ENCODE assay signal across 25 cellular contexts in the genomic region with DNA sequence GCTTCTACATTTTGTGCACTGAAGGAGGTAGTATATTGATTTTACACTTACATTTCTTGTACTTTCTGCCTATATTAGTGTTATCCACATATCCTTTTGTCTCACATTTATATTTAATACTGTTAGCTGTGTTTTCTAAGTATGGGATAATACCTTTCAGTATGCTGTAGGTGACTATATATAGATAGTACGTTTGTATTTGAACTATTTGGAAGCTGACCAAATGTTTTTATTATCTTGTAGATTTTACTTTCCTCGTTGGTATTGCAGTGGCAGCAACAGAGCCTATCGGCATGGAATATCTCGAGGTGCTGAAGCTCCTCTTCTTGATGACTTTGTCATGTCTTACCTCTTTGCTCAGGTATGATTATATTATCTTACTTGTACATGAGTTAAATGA. TPM values are rescaled to one million over a fixed set of nuclear protein-coding genes. Genes with fewer than 3 reads are reported as not detected.
DNase-seq lines count a peak whose midpoint lies in the region; ATAC-seq, FAIRE-seq and TF ChIP-seq lines count a peak whose summit lies in the region.
"Had no signal": no experiment of that assay in that cellular context is flagged by ENCODE, and none has a peak within 500 bp of the region (broad histone marks: within the 10 kb centered on the region; RNA-seq: fewer than 3 reads in every experiment).

No MANE protein-coding gene starts in this region.

- RAD21 ChIA-PET in GM12878 (lab: Charles Lee; ENCODE audit: unreplicated experiment), result no interaction called here

- no peak for TF ChIP-seq POLR2A in GM12878 (IDR thresholded peaks at IDR 0.05; ENCODE audit: low read depth, low read length)

- H3K27ac ChIP-seq in left ventricle myocardium inferior (replicated peaks) (peak overlapping the region; percentile 65), GM12878 (ENCODE audit: control insufficient read depth, insufficient read depth) (no peak overlapping the region), psoas muscle (peak overlapping the region; percentile 75)
- H3K27ac ChIP-seq: C4-2B, SJSA1 had no signal

- peak overlapping the region; percentile 60 for H3K4me3 ChIP-seq in left ventricle myocardium inferior
- H3K4me3 ChIP-seq in GM12878, result no peak overlapping the region
- H3K4me3 ChIP-seq in psoas muscle, result peak overlapping the region; percentile 50
- H3K4me3 ChIP-seq in MG63, result no peak overlapping the region
- H3K4me3 ChIP-seq: K562, SJSA1 had no signal

- H3K36me3 ChIP-seq in left ventricle myocardium inferior, result peaks cover 35% of the 10 kb centered on the region
- H3K36me3 ChIP-seq in GM12878 (ENCODE audit: control insufficient read depth in 2 of 2, insufficient read depth in 2 of 2, low read length in 1 of 2), result peaks cover 12 to 13% of the 10 kb centered on the region in 2 experiments
- peaks cover 5 to 46% of the 10 kb centered on the region in 2 donors for H3K36me3 ChIP-seq in psoas muscle (ENCODE audit: insufficient read depth in 1 of 2, low read depth in 1 of 2)
- no peaks in the 10 kb centered on the region for H3K36me3 ChIP-seq in MG63

- intact Hi-C loops in left ventricle myocardium inferior (cut with micrococcal nuclease), result no loop called here
- intact Hi-C loops in Right ventricle myocardium inferior (cut with DNase I), result no loop called here
- intact Hi-C loops in GM12878 (cut with micrococcal nuclease; ENCODE audit: unreplicated experiment), result no loop called here
- intact Hi-C loops in psoas muscle (cut with DNase I), result loop anchor here in 1 of 2 donors (10.0 kb wide), 1 partner anchor 289 kb away; no protein-coding TSS in a partner anchor

- CTCF ChIA-PET in GM12878 (lab: Yijun Ruan, JAX), result interaction anchor here (1.5 kb wide), 2 partner anchors 277 to 285 kb away, joined by 4 to 5 read pairs; no protein-coding TSS in a partner anchor

- no peak overlapping the region for H3K9ac ChIP-seq in GM12878 (ENCODE audit: control insufficient read depth, insufficient read depth, low read length)

- H2AFZ ChIP-seq in GM12878 (ENCODE audit: control insufficient read depth, low read depth, low read length), result no peak overlapping the region

- 75% methylated on average over 4 of the region's 4 CpGs for WGBS in GM12878 (ENCODE audit: insufficient coverage, insufficient replicate concordance, low lambda C conversion rate, missing lambda C conversion rate)
- WGBS in psoas muscle, 3 donors, result 38 to 49% (median 40%) methylated on average over 4 of the region's 4 CpGs

- no peak for ATAC-seq in Right ventricle myocardium inferior
- no peak for ATAC-seq in GM12878
- peak; percentile 54 to 78 (median 74) for ATAC-seq in psoas muscle
- no peak for ATAC-seq in HG03095 (IDR thresholded peaks at IDR 0.05; ENCODE audit: unreplicated experiment)
- ATAC-seq: CD8-positive, alpha-beta T cell; HCT116; HepG2; K562 had no signal

- BruUV-seq in GM12878 (replicated peaks; lab: Mats Ljungman, UMichigan), result no TSS peak

- H3K4me1 ChIP-seq in left ventricle myocardium inferior (peaks cover 17% of the 10 kb centered on the region), GM12878 (ENCODE audit: control insufficient read depth, insufficient read depth, low read length) (no peaks in the 10 kb centered on the region), psoas muscle (peaks cover 23% of the 10 kb centered on the region)
- H3K4me1 ChIP-seq: Caco-2, SJSA1 had no signal

- POLR2A ChIA-PET in GM12878 (lab: Charles Lee), result no interaction called here

- TF ChIP-seq CTCF in left ventricle myocardium inferior (IDR thresholded peaks at IDR 0.05; ENCODE audit: borderline replicate concordance) (no peak), GM12878 (IDR thresholded peaks at IDR 0.05 in 2 of 3, conservative IDR thresholded peaks at IDR 0.05 in 1 of 3; ENCODE audit: control insufficient read depth in 2 of 3, extremely low read depth in 1 of 3, insufficient read depth in 1 of 3, low read depth in 3 of 3, low read length in 3 of 3) (no peak), psoas muscle (IDR thresholded peaks at IDR 0.05) (no peak)

- H3K9me3 ChIP-seq in left ventricle myocardium inferior (replicated peaks) (peaks cover 13% of the 10 kb centered on the region), GM12878 (replicated peaks; ENCODE audit: control insufficient read depth, insufficient read depth, low read length) (no peaks in the 10 kb centered on the region; the same call in 1 of the 3 replicates), psoas muscle (peaks cover 12% of the 10 kb centered on the region), MG63 (no peaks in the 10 kb centered on the region)
- H3K9me3 ChIP-seq: Caco-2, SJSA1 had no signal

- H3K27me3 ChIP-seq in left ventricle myocardium inferior (ENCODE audit: low read depth) (no peaks in the 10 kb centered on the region), GM12878 (replicated peaks in 1 of 2; ENCODE audit: control insufficient read depth in 2 of 2, insufficient read depth in 2 of 2, low read length in 1 of 2) (no peaks in the 10 kb centered on the region), psoas muscle (ENCODE audit: insufficient read depth in 3 of 3, low read length in 2 of 3) (no peaks in the 10 kb centered on the region), MG63 (no peaks in the 10 kb centered on the region)
- H3K27me3 ChIP-seq: SJSA1 had no signal

- TF ChIP-seq RAD21 in GM12878 (IDR thresholded peaks at IDR 0.05; ENCODE audit: insufficient read depth, low read depth, low read length), result no peak

- peak; percentile 61 for FAIRE-seq in GM12878 (lab: Jason Lieb, UNC)
- FAIRE-seq: G401.6, GM19239, HepG2, K562, RCC 7860 had no signal

- SMC1A ChIA-PET in GM12878 (lab: Charles Lee; ENCODE audit: uncharacterized antibody, unreplicated experiment), result interaction anchor here (0.7 to 1.1 kb wide), 2 partner anchors 13 to 398 kb away, joined by 3 to 5 read pairs; no protein-coding TSS in a partner anchor

- no peak overlapping the region for H3K4me2 ChIP-seq in GM12878 (ENCODE audit: control insufficient read depth, insufficient read depth)

- no peak for TF ChIP-seq EP300 in GM12878 (IDR thresholded peaks at IDR 0.05; ENCODE audit: borderline replicate concordance in 1 of 2, control insufficient read depth in 1 of 2, low read depth in 2 of 2, low read length in 2 of 2)

- no peaks in the 10 kb centered on the region for H3K79me2 ChIP-seq in GM12878 (ENCODE audit: control insufficient read depth, insufficient read depth, low read length)

- DNase-seq in left ventricle myocardium inferior (no peak), Right ventricle myocardium inferior (ENCODE audit: missing footprints) (no peak), GM12878 (ENCODE audit: low read depth, low spot score) (no peak), psoas muscle (no peak), MG63 (no peak)
- DNase-seq in stimulated activated CD4-positive, alpha-beta T cell treated with anti-CD3 and anti-CD28 coated beads, Interleukin-12 subunit alpha, Interleukin-12 subunit beta, amount 100 ng/mL, for 4 hours, result no peak
- DNase-seq: Caco-2; CD8-positive, alpha-beta T cell; Kasumi-1; MV-4-11; NCI-H1105 treated with DMSO at 0.1 percent for 48 hours; NCI-H146; NCI-H2029; NCI-H446; NCI-H524 treated with DMSO at 0.1 percent for 48 hours; NCI-H774 had no signal

- H4K20me1 ChIP-seq in GM12878 (ENCODE audit: control insufficient read depth, insufficient read depth), result no peaks in the 10 kb centered on the region

- in situ Hi-C loops in GM12878 (cut with MboI), result no loop called here

TF ChIP-seq in GM12878, 131 proteins besides CTCF, POLR2A, EP300 and RAD21 (continues in another document):
- TF ChIP-seq MTA2 (IDR thresholded peaks at IDR 0.05; ENCODE audit: low read depth), result no peak
- no peak for TF ChIP-seq MXI1 (IDR thresholded peaks at IDR 0.05; ENCODE audit: low read depth, low read length)
- no peak for TF ChIP-seq IKZF2 (IDR thresholded peaks at IDR 0.05)
- TF ChIP-seq CREM (IDR thresholded peaks at IDR 0.05; ENCODE audit: low read depth), result no peak
- no peak for TF ChIP-seq USF1 (IDR thresholded peaks at IDR 0.05; ENCODE audit: borderline replicate concordance, extremely low read length, insufficient read depth, low read depth, low read length)
- no peak for TF ChIP-seq NFXL1 (IDR thresholded peaks at IDR 0.05; ENCODE audit: borderline replicate concordance)
- TF ChIP-seq PAX5 (IDR thresholded peaks at IDR 0.05; ENCODE audit: borderline replicate concordance, low read depth, low read length), result no peak

RNA-seq across cellular contexts. Expression of gene JAK2, which starts 59.1 kb away (rescaled TPM):
- total RNA-seq in left ventricle myocardium inferior, result 28.7 TPM
- 17.6 TPM for total RNA-seq in Right ventricle myocardium inferior
- 76.8 and 82.4 TPM in 2 replicates for total RNA-seq in GM12878 (2013; cell fraction: nucleolus; rRNA removed)
- total RNA-seq in GM12878 (2014; rRNA removed), result 14.0 and 18.3 TPM in 2 replicates
- total RNA-seq in GM12878 (2014; rRNA removed; fragmentation: Illumina TruSeq; extraction: Trizol), result 22.9 and 25.9 TPM in 2 replicates
- 15.4 and 18.3 TPM in 2 replicates for total RNA-seq in GM12878 (2021)
- polyA plus RNA-seq in GM12878 (2011; ENCODE audit: low read depth), result 3.1 TPM
- 12.4 and 18.2 TPM in 2 replicates for polyA plus RNA-seq in GM12878 (2011; rRNA removed)
- polyA plus RNA-seq in GM12878 (2011; cell fraction: cytosol; rRNA removed), result 4.5 and 6.3 TPM in 2 replicates
- 12.4 and 13.9 TPM in 2 replicates for polyA plus RNA-seq in GM12878 (2011; cell fraction: nucleus; rRNA removed)
- 5.9 and 8.4 TPM in 2 replicates for polyA plus RNA-seq in GM12878 (2012)
- 17.3 and 24.3 TPM in 2 replicates for polyA plus RNA-seq in GM12878 (2014; fragmentation: Illumina TruSeq; extraction: Trizol)
- 1 to 10 TPM; 4.1 to 4.9 TPM for polyA plus RNA-seq in GM12878 (2014; fragmentation: Nextera tagmentation; extraction: Ambion mirVana)
- polyA plus RNA-seq in GM12878 (2014; rRNA removed), result 10.4 and 12.4 TPM in 2 replicates
- 10 to 100 TPM; 13.4 to 15.1 TPM for polyA plus RNA-seq in GM12878 (2016; fragmentation: Nextera tagmentation; extraction: Ambion mirVana)
- polyA minus RNA-seq in GM12878 (2011; rRNA and poly(A)+ RNA removed), result 22.7 and 32.1 TPM in 2 replicates
- polyA minus RNA-seq in GM12878 (2011; cell fraction: cytosol; rRNA and poly(A)+ RNA removed), result 6.7 and 7.8 TPM in 2 replicates
- polyA minus RNA-seq in GM12878 (2011; cell fraction: nucleus; rRNA and poly(A)+ RNA removed), result 22.4 and 38.7 TPM in 2 replicates
- 10 to 100 TPM in 3 of 4 donors, 1 to 10 TPM in 1; 9.0 to 32.3 (median 16.8) TPM for total RNA-seq in psoas muscle
- 1 to 10 TPM; 2.2 to 4.6 (median 3.2) TPM for polyA plus RNA-seq in psoas muscle
- total RNA-seq in MG63 (2014; rRNA removed; shearing (Covaris generic); ENCODE audit: low replicate concordance), result 0.81 and 4.2 TPM in 2 replicates

Comparison
In these comparisons a context has a peak if more than half of its experiments do, and no peak if none do; other contexts are left out.
1. H3K4me3 ChIP-seq: peak in left ventricle myocardium inferior (single experiment) and psoas muscle (single experiment); none in GM12878 (single experiment) and MG63 (single experiment).
2. ATAC-seq: peak in psoas muscle (4 of 4); none in Right ventricle myocardium inferior (single experiment), GM12878 (single experiment) and HG03095 (single experiment).